ENCODE assay signal across 7 cellular contexts in genomic region chr2:100320547-100321180, GRCh38. TPM values are rescaled to one million over a fixed set of nuclear protein-coding genes. Genes with fewer than 3 reads are reported as not detected.
DNase-seq lines count a peak whose midpoint lies in the region; ATAC-seq and TF ChIP-seq lines count a peak whose summit lies in the region.

No MANE protein-coding gene starts in this region.

- in situ Hi-C loops in ACHN (cut with HindIII; ENCODE audit: low pct_ligation_motif_present, low pct_unique_long_range_greater_than_20kb, low sequenced_read_pairs): no loop called here

- peaks cover 61% of the 10 kb centered on the region for H3K27me3 Mint-ChIP-seq in activated T-helper 17 cell treated with anti-CD3 and anti-CD28 coated beads, Interleukin-2, amount 50 U/mL, for 72 hours

- DNase-seq in NCI-H1105 (lab: John Stamatoyannopoulos, UW) (peak; percentile 37), kidney epithelial cell (ENCODE audit: low read depth) (no peak), superior temporal gyrus (ENCODE audit: extremely low spot score) (peak; percentile 55), ACHN (no peak), HUDEP-2 (lab: John Stamatoyannopoulos, UW; ENCODE audit: unreplicated experiment in 76 of 76) (no peak)

- ATAC-seq in activated T-helper 17 cell treated with anti-CD3 and anti-CD28 coated beads, Interleukin-2, amount 50 U/mL, for 72 hours (replicated peaks): no peak
- ATAC-seq in GM18907 (IDR thresholded peaks at IDR 0.05; ENCODE audit: unreplicated experiment): no peak

- H3K4me3 Mint-ChIP-seq in activated T-helper 17 cell treated with anti-CD3 and anti-CD28 coated beads, Interleukin-2, amount 50 U/mL, for 72 hours: peak overlapping the region; percentile 46

- H3K4me1 Mint-ChIP-seq in activated T-helper 17 cell treated with anti-CD3 and anti-CD28 coated beads, Interleukin-2, amount 50 U/mL, for 72 hours: no peaks in the 10 kb centered on the region

- peak overlapping the region; percentile 48 for H3K4me3 ChIP-seq in kidney epithelial cell (ENCODE audit: low read depth, low read length)

- no peaks in the 10 kb centered on the region for H3K36me3 Mint-ChIP-seq in activated T-helper 17 cell treated with anti-CD3 and anti-CD28 coated beads, Interleukin-2, amount 50 U/mL, for 72 hours (ENCODE audit: low read depth)

- H3K27me3 ChIP-seq in kidney epithelial cell (ENCODE audit: control insufficient read depth, insufficient read depth, low read length): peaks cover 11% of the 10 kb centered on the region

- H3K36me3 ChIP-seq in kidney epithelial cell (ENCODE audit: control insufficient read depth, insufficient read depth, low read length): no peaks in the 10 kb centered on the region

- H3K27ac Mint-ChIP-seq in activated T-helper 17 cell treated with anti-CD3 and anti-CD28 coated beads, Interleukin-2, amount 50 U/mL, for 72 hours: no peak overlapping the region

- no peak for TF ChIP-seq CTCF in kidney epithelial cell (IDR thresholded peaks at IDR 0.05; ENCODE audit: insufficient read depth, low read length, poor library complexity, severe bottlenecking)

- peaks cover 5% of the 10 kb centered on the region for H3K9me3 Mint-ChIP-seq in activated T-helper 17 cell treated with anti-CD3 and anti-CD28 coated beads, Interleukin-2, amount 50 U/mL, for 72 hours

RNA-seq across cellular contexts. Expression of gene LONRF2, which starts 1.6 kb away (rescaled TPM):
- total RNA-seq in activated T-helper 17 cell treated with anti-CD3 and anti-CD28 coated beads, Interleukin-2, amount 50 U/mL, for 72 hours: 1 to 10 TPM in 1 of 2 donors, under 1 TPM in 1; 0.16 to 1.1 TPM
- 3.3 and 4.1 TPM in 2 replicates for total RNA-seq in kidney epithelial cell

Comparison
In these comparisons a context has a peak if more than half of its experiments do, and no peak if none do; other contexts are left out.
1. DNase-seq: peak in NCI-H1105 (single experiment) and superior temporal gyrus (single experiment); none in kidney epithelial cell (single experiment), ACHN (single experiment) and HUDEP-2 (0 of 76).